In genomic region chr3:188583476-188584161, GRCh38 we compare ENCODE assay signal across 9 cellular contexts.
A peak's percentile ranks its signal among the peaks of the same experiment; 100 is the strongest.
DNase-seq lines count a peak whose midpoint lies in the region; ATAC-seq and TF ChIP-seq lines count a peak whose summit lies in the region.
"Had no signal": no experiment of that assay in that cellular context is flagged by ENCODE, and none has a peak within 500 bp of the region (broad histone marks: within the 10 kb centered on the region; RNA-seq: fewer than 3 reads in every experiment).

No MANE protein-coding gene starts in this region.

- peak; percentile 55 to 64 for ATAC-seq in activated T-cell treated with anti-CD3 and anti-CD28 coated beads, Interleukin-2, amount 50 U/mL, for 72 hours (replicated peaks in 1 of 2)
- ATAC-seq in memory B cell (ENCODE audit: low read depth), result peak; percentile 57
- no peak for ATAC-seq in GM18517 (IDR thresholded peaks at IDR 0.05; ENCODE audit: unreplicated experiment)

- CTCF ChIA-PET in activated CD4-positive, alpha-beta memory T cell treated with anti-CD3 and anti-CD28 coated beads for 36 hours (lab: Charles Lee), result interaction anchor here (1.1 to 2.7 kb wide), 3 partner anchors 166 to 843 kb away, joined by 3 to 21 read pairs (median 7); no protein-coding TSS in a partner anchor
- CTCF ChIA-PET in activated CD4-positive, alpha-beta memory T cell treated with anti-CD3 and anti-CD28 coated beads, Interleukin-2, amount 10 ng/mL, durations not matched to agents 7 days and 5 days (lab: Charles Lee), result interaction anchor here (0.7 to 1.2 kb wide), 2 partner anchors 843 to 845 kb away, joined by 3 to 4 read pairs; no protein-coding TSS in a partner anchor
- CTCF ChIA-PET in GM10248 (lab: Yijun Ruan, JAX), result interaction anchor here (1.0 to 1.6 kb wide), 4 partner anchors 12 to 844 kb away, joined by 3 to 4 read pairs (median 3); no protein-coding TSS in a partner anchor

- no peaks in the 10 kb centered on the region for H3K27me3 Mint-ChIP-seq in activated CD4-positive, alpha-beta memory T cell treated with anti-CD3 and anti-CD28 coated beads for 36 hours
- no peaks in the 10 kb centered on the region for H3K27me3 Mint-ChIP-seq in activated CD4-positive, alpha-beta memory T cell treated with anti-CD3 and anti-CD28 coated beads, Interleukin-2, amount 10 ng/mL, durations not matched to agents 7 days and 5 days
- no peaks in the 10 kb centered on the region for H3K27me3 Mint-ChIP-seq in activated T-cell treated with anti-CD3 and anti-CD28 coated beads, Interleukin-2, amount 50 U/mL, for 72 hours (ENCODE audit: low read depth)
- no peaks in the 10 kb centered on the region for H3K27me3 Mint-ChIP-seq in memory B cell

- no peak for TF ChIP-seq CTCF in GM10248 (IDR thresholded peaks at IDR 0.05; ENCODE audit: control extremely low read depth, extremely low read depth, low read depth, missing control alignments)

- intact Hi-C loops in activated CD4-positive, alpha-beta memory T cell treated with anti-CD3 and anti-CD28 coated beads for 36 hours (cut with micrococcal nuclease), result loop anchor here (1.0 to 10.0 kb wide), 8 partner anchors 117 to 841 kb away; no protein-coding TSS in a partner anchor

- H3K36me3 Mint-ChIP-seq in activated CD4-positive, alpha-beta memory T cell treated with anti-CD3 and anti-CD28 coated beads for 36 hours, result no peaks in the 10 kb centered on the region
- no peaks in the 10 kb centered on the region for H3K36me3 Mint-ChIP-seq in activated CD4-positive, alpha-beta memory T cell treated with anti-CD3 and anti-CD28 coated beads, Interleukin-2, amount 10 ng/mL, durations not matched to agents 7 days and 5 days (ENCODE audit: low read depth)
- no peaks in the 10 kb centered on the region for H3K36me3 Mint-ChIP-seq in activated T-cell treated with anti-CD3 and anti-CD28 coated beads, Interleukin-2, amount 50 U/mL, for 72 hours (ENCODE audit: insufficient read depth in 2 of 2)
- no peaks in the 10 kb centered on the region for H3K36me3 Mint-ChIP-seq in memory B cell

- H3K4me1 Mint-ChIP-seq in activated CD4-positive, alpha-beta memory T cell treated with anti-CD3 and anti-CD28 coated beads for 36 hours (ENCODE audit: low read depth), result peaks cover 18% of the 10 kb centered on the region
- peaks cover 10% of the 10 kb centered on the region for H3K4me1 Mint-ChIP-seq in activated CD4-positive, alpha-beta memory T cell treated with anti-CD3 and anti-CD28 coated beads, Interleukin-2, amount 10 ng/mL, durations not matched to agents 7 days and 5 days
- H3K4me1 Mint-ChIP-seq in activated T-cell treated with anti-CD3 and anti-CD28 coated beads, Interleukin-2, amount 50 U/mL, for 72 hours (ENCODE audit: low read depth), result peaks cover 15% of the 10 kb centered on the region
- H3K4me1 Mint-ChIP-seq in memory B cell, result peaks cover 24% of the 10 kb centered on the region

- no peaks in the 10 kb centered on the region for H3K9me3 Mint-ChIP-seq in activated CD4-positive, alpha-beta memory T cell treated with anti-CD3 and anti-CD28 coated beads for 36 hours
- H3K9me3 Mint-ChIP-seq in activated CD4-positive, alpha-beta memory T cell treated with anti-CD3 and anti-CD28 coated beads, Interleukin-2, amount 10 ng/mL, durations not matched to agents 7 days and 5 days, result no peaks in the 10 kb centered on the region
- no peaks in the 10 kb centered on the region for H3K9me3 Mint-ChIP-seq in activated T-cell treated with anti-CD3 and anti-CD28 coated beads, Interleukin-2, amount 50 U/mL, for 72 hours
- no peaks in the 10 kb centered on the region for H3K9me3 Mint-ChIP-seq in memory B cell

- DNase-seq in activated CD4-positive, alpha-beta memory T cell treated with anti-CD3 and anti-CD28 coated beads for 36 hours, result peak; percentile 35
- no peak for DNase-seq in activated CD4-positive, alpha-beta memory T cell treated with anti-CD3 and anti-CD28 coated beads, Interleukin-2, amount 10 ng/mL, durations not matched to agents 7 days and 5 days
- peak; percentile 4 to 14 for DNase-seq in activated T-cell treated with anti-CD3 and anti-CD28 coated beads, Interleukin-2, amount 50 U/mL, for 72 hours
- DNase-seq in memory B cell (ENCODE audit: low spot score in 2 of 2) (no peak), GM10248 (ENCODE audit: extremely low spot score) (no peak), NCI-H2171 (lab: John Stamatoyannopoulos, UW) (no peak)
- peak; percentile 19 to 23 for DNase-seq in stimulated activated CD8-positive, alpha-beta memory T cell treated with anti-CD3 and anti-CD28 coated beads, Interleukin-7, amount 100 ng/mL, for 4 hours (ENCODE audit: low read depth in 2 of 2)
- DNase-seq: SW 1271 had no signal

- H3K4me3 Mint-ChIP-seq in activated CD4-positive, alpha-beta memory T cell treated with anti-CD3 and anti-CD28 coated beads for 36 hours, result no peak overlapping the region
- H3K4me3 Mint-ChIP-seq in activated CD4-positive, alpha-beta memory T cell treated with anti-CD3 and anti-CD28 coated beads, Interleukin-2, amount 10 ng/mL, durations not matched to agents 7 days and 5 days, result no peak overlapping the region
- H3K4me3 Mint-ChIP-seq in activated T-cell treated with anti-CD3 and anti-CD28 coated beads, Interleukin-2, amount 50 U/mL, for 72 hours, result no peak overlapping the region
- H3K4me3 Mint-ChIP-seq in memory B cell, result no peak overlapping the region

- no peak overlapping the region for H3K27ac Mint-ChIP-seq in activated CD4-positive, alpha-beta memory T cell treated with anti-CD3 and anti-CD28 coated beads for 36 hours
- no peak overlapping the region for H3K27ac Mint-ChIP-seq in activated CD4-positive, alpha-beta memory T cell treated with anti-CD3 and anti-CD28 coated beads, Interleukin-2, amount 10 ng/mL, durations not matched to agents 7 days and 5 days
- no peak overlapping the region for H3K27ac Mint-ChIP-seq in activated T-cell treated with anti-CD3 and anti-CD28 coated beads, Interleukin-2, amount 50 U/mL, for 72 hours
- H3K27ac Mint-ChIP-seq in memory B cell, result no peak overlapping the region

- POLR2A ChIA-PET in activated CD4-positive, alpha-beta memory T cell treated with anti-CD3 and anti-CD28 coated beads for 36 hours (lab: Charles Lee), result interaction anchor here (0.8 to 1.2 kb wide), 2 partner anchors 204 to 843 kb away, joined by 3 to 5 read pairs; no protein-coding TSS in a partner anchor
- POLR2A ChIA-PET in activated CD4-positive, alpha-beta memory T cell treated with anti-CD3 and anti-CD28 coated beads, Interleukin-2, amount 10 ng/mL, durations not matched to agents 7 days and 5 days (lab: Charles Lee), result no interaction called here
- POLR2A ChIA-PET in GM10248 (lab: Yijun Ruan, JAX), result interaction anchor here (0.6 kb wide), 1 partner anchor 1099 kb away, joined by 5 read pairs; no protein-coding TSS in a partner anchor

Comparison
In these comparisons a context has a peak if more than half of its experiments do, and no peak if none do; other contexts are left out.
1. DNase-seq: peak in activated CD4-positive, alpha-beta memory T cell treated with anti-CD3 and anti-CD28 coated beads for 36 hours (single experiment), activated T-cell treated with anti-CD3 and anti-CD28 coated beads, Interleukin-2, amount 50 U/mL, for 72 hours (2 of 2) and stimulated activated CD8-positive, alpha-beta memory T cell treated with anti-CD3 and anti-CD28 coated beads, Interleukin-7, amount 100 ng/mL, for 4 hours (2 of 2); none in activated CD4-positive, alpha-beta memory T cell treated with anti-CD3 and anti-CD28 coated beads, Interleukin-2, amount 10 ng/mL, durations not matched to agents 7 days and 5 days (single experiment), memory B cell (0 of 2), GM10248 (single experiment) and NCI-H2171 (single experiment).